20 cellular contexts compared by ENCODE assay signal in genomic region chr17:81673561-81674258, GRCh38. TPM values are rescaled to one million over a fixed set of nuclear protein-coding genes. Genes with fewer than 3 reads are reported as not detected.
A peak's percentile ranks its signal among the peaks of the same experiment; 100 is the strongest.
DNase-seq lines count a peak whose midpoint lies in the region; ATAC-seq, FAIRE-seq and TF ChIP-seq lines count a peak whose summit lies in the region.
"Had no signal": no experiment of that assay in that cellular context is flagged by ENCODE, and none has a peak within 500 bp of the region (broad histone marks: within the 10 kb centered on the region; RNA-seq: fewer than 3 reads in every experiment).

No MANE protein-coding gene starts in this region.

- TF ChIP-seq RAD21 in HepG2 (CRISPR knock-in tag; IDR thresholded peaks at IDR 0.05) = no peak

- WGBS in HepG2 (ENCODE audit: low lambda C conversion rate) = 96% methylated on average over 16 of the region's 18 CpGs
- WGBS in right lobe of liver (ENCODE audit: insufficient coverage, low coverage, low lambda C conversion rate, missing lambda C conversion rate) = 73% methylated on average over 12 of the region's 18 CpGs

- TF ChIP-seq POLR2A in HepG2 (IDR thresholded peaks at IDR 0.05; ENCODE audit: insufficient read depth in 1 of 2, low read depth in 2 of 2, low read length in 2 of 2) (no peak; a peak in 1 of 4 replicates), right lobe of liver (IDR thresholded peaks at IDR 0.05) (no peak)

- DNase-seq in HepG2 (ENCODE audit: low spot score) = no peak
- DNase-seq in right lobe of liver = no peak
- DNase-seq in nephron progenitor cell = no peak
- no peak for DNase-seq in activated naive CD4-positive, alpha-beta T cell (lab: John Stamatoyannopoulos, UW)
- no peak for DNase-seq in coronary artery (ENCODE audit: low spot score)
- DNase-seq: Calu3; CD8-positive, alpha-beta T cell; GM23248; HCEC 1CT; NCI-H1417; NCI-H1694 treated with DMSO at 0.1 percent for 48 hours; NCI-H446; NCI-H526; OCI-M1; T-helper 2 cell had no signal

- peaks cover 6% of the 10 kb centered on the region for H3K4me1 Mint-ChIP-seq in nephron progenitor cell

- no peaks in the 10 kb centered on the region for H3K27me3 ChIP-seq in HepG2 (ENCODE audit: control insufficient read depth in 1 of 2, insufficient read depth in 2 of 2, low read length in 2 of 2)
- H3K27me3 ChIP-seq in right lobe of liver = no peaks in the 10 kb centered on the region

- no peak overlapping the region for H3K9ac ChIP-seq in HepG2 (ENCODE audit: insufficient read depth, low read depth, low read length)
- H3K9ac ChIP-seq: GM23248 had no signal

- no peaks in the 10 kb centered on the region for H4K20me1 ChIP-seq in HepG2 (ENCODE audit: insufficient read depth, low read length)

- H3K4me3 Mint-ChIP-seq in nephron progenitor cell = no peak overlapping the region
- H3K4me3 Mint-ChIP-seq: CD8-positive, alpha-beta T cell had no signal

- H3K27me3 Mint-ChIP-seq in nephron progenitor cell (ENCODE audit: low read depth, poor library complexity) = peaks cover 3% of the 10 kb centered on the region

- no peak overlapping the region for H2AFZ ChIP-seq in HepG2 (ENCODE audit: low read length)
- H2AFZ ChIP-seq: GM23248 had no signal

- H3K27ac ChIP-seq in HepG2 (ENCODE audit: extremely low read length, insufficient read depth, low read length) (no peak overlapping the region), right lobe of liver (no peak overlapping the region), HEK293 (ENCODE audit: extremely low read depth, low read depth, low read length) (peak overlapping the region; percentile 31; the same call in 1 of the 2 replicates), coronary artery (no peak overlapping the region)
- H3K27ac ChIP-seq: GM23248 had no signal

- TF ChIP-seq CTCF in HepG2 (CRISPR knock-in tag; IDR thresholded peaks at IDR 0.05) (no peak), right lobe of liver (IDR thresholded peaks at IDR 0.05) (no peak), HEK293 (tag by site-specific recombination; IDR thresholded peaks at IDR 0.05) (no peak), nephron progenitor cell (IDR thresholded peaks at IDR 0.05) (no peak), coronary artery (IDR thresholded peaks at IDR 0.05) (no peak)

- in situ Hi-C loops in HepG2 (cut with HindIII; ENCODE audit: extremely low pct_ligation_motif_present, low pct_unique_long_range_greater_than_20kb) = no loop called here

- no peak for TF ChIP-seq EP300 in HepG2 (IDR thresholded peaks at IDR 0.05; ENCODE audit: low read depth in 2 of 2, low read length in 2 of 2)
- TF ChIP-seq EP300 in HepG2 (CRISPR knock-in tag; IDR thresholded peaks at IDR 0.05; ENCODE audit: borderline replicate concordance) = no peak

- FAIRE-seq in HepG2 (lab: Jason Lieb, UNC) = no peak
- FAIRE-seq: RCC 7860 had no signal

- H3K4me2 ChIP-seq in HepG2 (ENCODE audit: low read depth, low read length) = no peak overlapping the region

- ATAC-seq in HepG2 (no peak), right lobe of liver (no peak), GM18517 (IDR thresholded peaks at IDR 0.05; ENCODE audit: unreplicated experiment) (no peak)
- ATAC-seq: CD8-positive, alpha-beta T cell; Right ventricle myocardium inferior had no signal

- intact Hi-C loops in HepG2 (cut with micrococcal nuclease; ENCODE audit: unreplicated experiment) (no loop called here), right lobe of liver (cut with DNase I) (loop anchor here in 1 of 2 donors (5.0 kb wide), 1 partner anchor 34 kb away; no protein-coding TSS in a partner anchor)

- H3K4me3 ChIP-seq in HepG2 (replicated peaks in 1 of 3; ENCODE audit: insufficient read depth in 1 of 3, low read depth in 2 of 3, low read length in 3 of 3) (no peak overlapping the region), right lobe of liver (no peak overlapping the region), HEK293 (ENCODE audit: low read depth, low read length) (no peak overlapping the region), coronary artery (no peak overlapping the region)
- H3K4me3 ChIP-seq: GM23248 had no signal

- H3K36me3 ChIP-seq in HepG2 (replicated peaks in 1 of 2; ENCODE audit: control insufficient read depth in 1 of 2, insufficient read depth in 2 of 2, low read length in 2 of 2) (peaks cover 32 to 49% of the 10 kb centered on the region in 2 experiments), right lobe of liver (peaks cover 0 to 38% (median 8%) of the 10 kb centered on the region in 4 donors), HEK293 (ENCODE audit: control insufficient read depth in 2 of 2, insufficient read depth in 1 of 2, low read length in 2 of 2) (peaks cover 40 to 64% of the 10 kb centered on the region in 2 experiments; a peak in 2 of 3 replicates)

- H3K9me3 Mint-ChIP-seq in nephron progenitor cell = peaks cover 5% of the 10 kb centered on the region
- H3K9me3 Mint-ChIP-seq: CD8-positive, alpha-beta T cell had no signal

- H3K27ac Mint-ChIP-seq in nephron progenitor cell = peak overlapping the region; percentile 45
- H3K27ac Mint-ChIP-seq: CD8-positive, alpha-beta T cell had no signal

- CTCF ChIA-PET in HepG2 (lab: Yijun Ruan, JAX; ENCODE audit: low intra/inter-chr PET ratio, low total read pairs) (no interaction called here), HEK293 (lab: Yijun Ruan, JAX) (interaction anchor here (0.7 kb wide), 1 partner anchor 82 kb away, joined by 3 read pairs; no protein-coding TSS in a partner anchor)

- H3K36me3 Mint-ChIP-seq in nephron progenitor cell (ENCODE audit: low read depth) = peaks cover 53% of the 10 kb centered on the region

- peaks cover under 1% of the 10 kb centered on the region for H3K79me2 ChIP-seq in HepG2 (ENCODE audit: insufficient read depth, low read length)

- no peaks in the 10 kb centered on the region for H3K9me3 ChIP-seq in HepG2 (ENCODE audit: low read length)
- H3K9me3 ChIP-seq in right lobe of liver = no peaks in the 10 kb centered on the region
- H3K9me3 ChIP-seq in HEK293 (ENCODE audit: control insufficient read depth, insufficient read depth, low read depth, low read length) = no peaks in the 10 kb centered on the region

- H3K4me1 ChIP-seq in HepG2 (ENCODE audit: insufficient read depth, low read length) = 0 out of 2 replicates have a peak, but pooled peaks cover 7% of the 10 kb centered on the region
- no peaks in the 10 kb centered on the region for H3K4me1 ChIP-seq in right lobe of liver
- no peaks in the 10 kb centered on the region for H3K4me1 ChIP-seq in HEK293 (ENCODE audit: control insufficient read depth, insufficient read depth, low read length)

- TSS peak; percentile 29 for BruUV-seq in HepG2 (replicated peaks; lab: Mats Ljungman, UMichigan)

- POLR2A ChIA-PET in HepG2 (lab: Yijun Ruan, JAX) (interaction anchor here (2.1 to 3.9 kb wide), 3 partner anchors 10 to 29 kb away, joined by 8 to 26 read pairs (median 13); partner anchors contain the start of genes ARL16, HGS and MRPL12), HEK293 (lab: Yijun Ruan, JAX) (interaction anchor here (2.7 to 3.0 kb wide), 2 partner anchors 9 to 11 kb away, joined by 16 to 18 read pairs; partner anchors contain the start of genes ARL16 and HGS)

RNA-seq across cellular contexts. Expression of gene CCDC137, which starts 7.2 kb away (rescaled TPM):
- 34.4 and 39.1 TPM in 2 replicates for total RNA-seq in HepG2 (2016; rRNA removed; fragmentation: Illumina TruSeq; extraction: Trizol)
- total RNA-seq in HepG2 (2016; cell fraction: cytosol; rRNA removed; fragmentation: Illumina TruSeq; extraction: Trizol; ENCODE audit: low read depth) = 10.7 and 10.8 TPM in 2 replicates
- 31.3 and 40.3 TPM in 2 replicates for total RNA-seq in HepG2 (2016; cell fraction: insoluble cytoplasmic fraction; rRNA removed; fragmentation: Illumina TruSeq; extraction: Trizol)
- 16.9 and 19.0 TPM in 2 replicates for total RNA-seq in HepG2 (2016; cell fraction: membrane; rRNA removed; fragmentation: Illumina TruSeq; extraction: Trizol)
- 20.9 and 21.8 TPM in 2 replicates for total RNA-seq in HepG2 (2016; cell fraction: nucleus; rRNA removed; fragmentation: Illumina TruSeq; extraction: Trizol)
- polyA plus RNA-seq in HepG2 (2011; rRNA removed) = 14.6 and 14.7 TPM in 2 replicates
- 10.9 and 12.3 TPM in 2 replicates for polyA plus RNA-seq in HepG2 (2011; cell fraction: cytosol; rRNA removed)
- 18.8 and 20.1 TPM in 2 replicates for polyA plus RNA-seq in HepG2 (2011; cell fraction: nucleus; rRNA removed)
- 15.7 and 20.6 TPM in 2 replicates for polyA plus RNA-seq in HepG2 (2012)
- 6.0 and 6.1 TPM in 2 replicates for polyA plus RNA-seq in HepG2 (2016; cell fraction: cytosol; fragmentation: Illumina TruSeq; extraction: Trizol; ENCODE audit: low read depth)
- polyA plus RNA-seq in HepG2 (2016; cell fraction: insoluble cytoplasmic fraction; fragmentation: Illumina TruSeq; extraction: Trizol; ENCODE audit: low read depth) = 43.6 and 43.8 TPM in 2 replicates
- polyA plus RNA-seq in HepG2 (2016; cell fraction: membrane; fragmentation: Illumina TruSeq; extraction: Trizol; ENCODE audit: low read depth) = 11.4 and 11.7 TPM in 2 replicates
- 75.0 and 87.7 TPM in 2 replicates for polyA plus RNA-seq in HepG2 (2016; cell fraction: nucleus; fragmentation: Illumina TruSeq; extraction: Trizol; ENCODE audit: insufficient read depth, low read depth)
- 4.1 and 5.1 TPM in 2 replicates for polyA minus RNA-seq in HepG2 (2011; rRNA and poly(A)+ RNA removed; ENCODE audit: low replicate concordance)
- 5.1 and 5.5 TPM in 2 replicates for polyA minus RNA-seq in HepG2 (2011; cell fraction: cytosol; rRNA and poly(A)+ RNA removed)
- 7.0 and 8.8 TPM in 2 replicates for polyA minus RNA-seq in HepG2 (2011; cell fraction: nucleus; rRNA and poly(A)+ RNA removed)
- total RNA-seq in right lobe of liver = 10 to 100 TPM in 1 of 6 experiments, 1 to 10 TPM in 5; 5.5 to 35.0 (median 6.5) TPM

RNA-seq across cellular contexts. Expression of gene OXLD1, which starts 7.3 kb away (rescaled TPM):
- 34.9 and 37.5 TPM in 2 replicates for total RNA-seq in HepG2 (2016; rRNA removed; fragmentation: Illumina TruSeq; extraction: Trizol)
- total RNA-seq in HepG2 (2016; cell fraction: cytosol; rRNA removed; fragmentation: Illumina TruSeq; extraction: Trizol; ENCODE audit: low read depth) = 18.3 and 27.5 TPM in 2 replicates
- 34.8 and 36.8 TPM in 2 replicates for total RNA-seq in HepG2 (2016; cell fraction: insoluble cytoplasmic fraction; rRNA removed; fragmentation: Illumina TruSeq; extraction: Trizol)
- total RNA-seq in HepG2 (2016; cell fraction: membrane; rRNA removed; fragmentation: Illumina TruSeq; extraction: Trizol) = 37.8 and 42.1 TPM in 2 replicates
- 25.0 and 26.4 TPM in 2 replicates for total RNA-seq in HepG2 (2016; cell fraction: nucleus; rRNA removed; fragmentation: Illumina TruSeq; extraction: Trizol)
- polyA plus RNA-seq in HepG2 (2011; rRNA removed) = 27.1 and 40.3 TPM in 2 replicates
- polyA plus RNA-seq in HepG2 (2011; cell fraction: cytosol; rRNA removed) = 26.2 and 44.6 TPM in 2 replicates
- polyA plus RNA-seq in HepG2 (2011; cell fraction: nucleus; rRNA removed) = 114 and 127 TPM in 2 replicates
- 19.0 and 25.6 TPM in 2 replicates for polyA plus RNA-seq in HepG2 (2012)
- 14.5 and 20.0 TPM in 2 replicates for polyA plus RNA-seq in HepG2 (2016; cell fraction: cytosol; fragmentation: Illumina TruSeq; extraction: Trizol; ENCODE audit: low read depth)
- 24.5 and 26.4 TPM in 2 replicates for polyA plus RNA-seq in HepG2 (2016; cell fraction: insoluble cytoplasmic fraction; fragmentation: Illumina TruSeq; extraction: Trizol; ENCODE audit: low read depth)
- 21.9 and 27.2 TPM in 2 replicates for polyA plus RNA-seq in HepG2 (2016; cell fraction: membrane; fragmentation: Illumina TruSeq; extraction: Trizol; ENCODE audit: low read depth)
- 40.3 and 44.2 TPM in 2 replicates for polyA plus RNA-seq in HepG2 (2016; cell fraction: nucleus; fragmentation: Illumina TruSeq; extraction: Trizol; ENCODE audit: insufficient read depth, low read depth)
- polyA minus RNA-seq in HepG2 (2011; rRNA and poly(A)+ RNA removed; ENCODE audit: low replicate concordance) = 10.9 and 18.2 TPM in 2 replicates
- 5.9 and 9.5 TPM in 2 replicates for polyA minus RNA-seq in HepG2 (2011; cell fraction: cytosol; rRNA and poly(A)+ RNA removed)
- polyA minus RNA-seq in HepG2 (2011; cell fraction: nucleus; rRNA and poly(A)+ RNA removed) = 11.2 and 15.5 TPM in 2 replicates
- total RNA-seq in right lobe of liver = 10 to 100 TPM in 5 of 6 experiments, 1 to 10 TPM in 1; 8.3 to 24.3 (median 14.6) TPM

RNA-seq across cellular contexts. Expression of gene ARL16, which starts 9.9 kb away (rescaled TPM):
- total RNA-seq in HepG2 (2016; rRNA removed; fragmentation: Illumina TruSeq; extraction: Trizol) (18.8 and 20.8 TPM in 2 replicates), right lobe of liver (10 to 100 TPM in 4 of 6 experiments, 1 to 10 TPM in 2; 5.3 to 16.8 (median 11.1) TPM)
- 17.5 and 20.2 TPM in 2 replicates for total RNA-seq in HepG2 (2016; cell fraction: cytosol; rRNA removed; fragmentation: Illumina TruSeq; extraction: Trizol; ENCODE audit: low read depth)
- total RNA-seq in HepG2 (2016; cell fraction: insoluble cytoplasmic fraction; rRNA removed; fragmentation: Illumina TruSeq; extraction: Trizol) = 21.5 and 21.9 TPM in 2 replicates
- 24.3 and 26.3 TPM in 2 replicates for total RNA-seq in HepG2 (2016; cell fraction: membrane; rRNA removed; fragmentation: Illumina TruSeq; extraction: Trizol)
- total RNA-seq in HepG2 (2016; cell fraction: nucleus; rRNA removed; fragmentation: Illumina TruSeq; extraction: Trizol) = 10.5 and 14.3 TPM in 2 replicates
- 30.8 and 32.1 TPM in 2 replicates for polyA plus RNA-seq in HepG2 (2011; rRNA removed)
- 30.7 and 36.8 TPM in 2 replicates for polyA plus RNA-seq in HepG2 (2011; cell fraction: cytosol; rRNA removed)
- 21.1 and 26.0 TPM in 2 replicates for polyA plus RNA-seq in HepG2 (2011; cell fraction: nucleus; rRNA removed)
- polyA plus RNA-seq in HepG2 (2012) = 16.3 and 19.8 TPM in 2 replicates
- 22.8 and 26.9 TPM in 2 replicates for polyA plus RNA-seq in HepG2 (2016; cell fraction: cytosol; fragmentation: Illumina TruSeq; extraction: Trizol; ENCODE audit: low read depth)
- 25.4 and 25.5 TPM in 2 replicates for polyA plus RNA-seq in HepG2 (2016; cell fraction: insoluble cytoplasmic fraction; fragmentation: Illumina TruSeq; extraction: Trizol; ENCODE audit: low read depth)
- 24.7 and 30.0 TPM in 2 replicates for polyA plus RNA-seq in HepG2 (2016; cell fraction: membrane; fragmentation: Illumina TruSeq; extraction: Trizol; ENCODE audit: low read depth)
- polyA plus RNA-seq in HepG2 (2016; cell fraction: nucleus; fragmentation: Illumina TruSeq; extraction: Trizol; ENCODE audit: insufficient read depth, low read depth) = 41.6 and 53.5 TPM in 2 replicates
- 17.2 and 24.1 TPM in 2 replicates for polyA minus RNA-seq in HepG2 (2011; rRNA and poly(A)+ RNA removed; ENCODE audit: low replicate concordance)
- polyA minus RNA-seq in HepG2 (2011; cell fraction: cytosol; rRNA and poly(A)+ RNA removed) = 4.7 and 5.4 TPM in 2 replicates
- polyA minus RNA-seq in HepG2 (2011; cell fraction: nucleus; rRNA and poly(A)+ RNA removed) = 10.7 and 14.5 TPM in 2 replicates

RNA-seq across cellular contexts. Expression of gene HGS, which starts 10.1 kb away (rescaled TPM):
- 54.1 and 73.3 TPM in 2 replicates for total RNA-seq in HepG2 (2016; rRNA removed; fragmentation: Illumina TruSeq; extraction: Trizol)
- 23.7 and 25.3 TPM in 2 replicates for total RNA-seq in HepG2 (2016; cell fraction: cytosol; rRNA removed; fragmentation: Illumina TruSeq; extraction: Trizol; ENCODE audit: low read depth)
- 46.3 and 75.5 TPM in 2 replicates for total RNA-seq in HepG2 (2016; cell fraction: insoluble cytoplasmic fraction; rRNA removed; fragmentation: Illumina TruSeq; extraction: Trizol)
- 26.2 and 27.2 TPM in 2 replicates for total RNA-seq in HepG2 (2016; cell fraction: membrane; rRNA removed; fragmentation: Illumina TruSeq; extraction: Trizol)
- total RNA-seq in HepG2 (2016; cell fraction: nucleus; rRNA removed; fragmentation: Illumina TruSeq; extraction: Trizol) = 61.6 and 70.3 TPM in 2 replicates
- polyA plus RNA-seq in HepG2 (2011; rRNA removed) = 78.1 and 85.3 TPM in 2 replicates
- 23.0 and 37.1 TPM in 2 replicates for polyA plus RNA-seq in HepG2 (2011; cell fraction: cytosol; rRNA removed)
- polyA plus RNA-seq in HepG2 (2011; cell fraction: nucleus; rRNA removed) = 599 and 842 TPM in 2 replicates
- polyA plus RNA-seq in HepG2 (2012) = 50.3 and 58.5 TPM in 2 replicates
- polyA plus RNA-seq in HepG2 (2016; cell fraction: cytosol; fragmentation: Illumina TruSeq; extraction: Trizol; ENCODE audit: low read depth) = 10.3 and 14.6 TPM in 2 replicates
- 49.0 and 65.5 TPM in 2 replicates for polyA plus RNA-seq in HepG2 (2016; cell fraction: insoluble cytoplasmic fraction; fragmentation: Illumina TruSeq; extraction: Trizol; ENCODE audit: low read depth)
- 20.0 and 26.0 TPM in 2 replicates for polyA plus RNA-seq in HepG2 (2016; cell fraction: membrane; fragmentation: Illumina TruSeq; extraction: Trizol; ENCODE audit: low read depth)
- 239 and 240 TPM in 2 replicates for polyA plus RNA-seq in HepG2 (2016; cell fraction: nucleus; fragmentation: Illumina TruSeq; extraction: Trizol; ENCODE audit: insufficient read depth, low read depth)
- polyA minus RNA-seq in HepG2 (2011; rRNA and poly(A)+ RNA removed; ENCODE audit: low replicate concordance) = 124 and 132 TPM in 2 replicates
- 22.8 and 27.9 TPM in 2 replicates for polyA minus RNA-seq in HepG2 (2011; cell fraction: cytosol; rRNA and poly(A)+ RNA removed)
- polyA minus RNA-seq in HepG2 (2011; cell fraction: nucleus; rRNA and poly(A)+ RNA removed) = 76.9 and 79.1 TPM in 2 replicates
- total RNA-seq in right lobe of liver = 10 to 100 TPM; 30.6 to 46.3 (median 37.3) TPM

RNA-seq across cellular contexts. Expression of gene PDE6G, which starts 17.4 kb away (rescaled TPM):
- total RNA-seq in HepG2 (2016; rRNA removed; fragmentation: Illumina TruSeq; extraction: Trizol) (1.0 and 1.4 TPM in 2 replicates), right lobe of liver (under 1 TPM in 4 of 6 experiments, not detected in 2; 0.40 to 0.93 (median 0.68) TPM)
- total RNA-seq in HepG2 (2016; cell fraction: cytosol; rRNA removed; fragmentation: Illumina TruSeq; extraction: Trizol; ENCODE audit: low read depth) = 0.44 and 1.4 TPM in 2 replicates
- total RNA-seq in HepG2 (2016; cell fraction: insoluble cytoplasmic fraction; rRNA removed; fragmentation: Illumina TruSeq; extraction: Trizol) = 0.83 and 1.7 TPM in 2 replicates
- total RNA-seq in HepG2 (2016; cell fraction: membrane; rRNA removed; fragmentation: Illumina TruSeq; extraction: Trizol) = 1.2 and 1.4 TPM in 2 replicates
- 1.0 TPM in 1 of 2 replicates, not detected in the other for total RNA-seq in HepG2 (2016; cell fraction: nucleus; rRNA removed; fragmentation: Illumina TruSeq; extraction: Trizol)
- polyA plus RNA-seq in HepG2 (2011; rRNA removed) = 4.9 and 6.7 TPM in 2 replicates
- 4.9 and 5.2 TPM in 2 replicates for polyA plus RNA-seq in HepG2 (2011; cell fraction: cytosol; rRNA removed)
- 1.3 and 2.0 TPM in 2 replicates for polyA plus RNA-seq in HepG2 (2011; cell fraction: nucleus; rRNA removed)
- polyA plus RNA-seq in HepG2 (2012) = 1.8 and 3.1 TPM in 2 replicates
- polyA plus RNA-seq in HepG2 (2016; cell fraction: cytosol; fragmentation: Illumina TruSeq; extraction: Trizol; ENCODE audit: low read depth) = 1.1 and 1.3 TPM in 2 replicates
- polyA plus RNA-seq in HepG2 (2016; cell fraction: insoluble cytoplasmic fraction; fragmentation: Illumina TruSeq; extraction: Trizol; ENCODE audit: low read depth) = 1.9 and 2.0 TPM in 2 replicates
- polyA plus RNA-seq in HepG2 (2016; cell fraction: membrane; fragmentation: Illumina TruSeq; extraction: Trizol; ENCODE audit: low read depth) = 1.1 TPM in 2 replicates
- polyA plus RNA-seq in HepG2 (2016; cell fraction: nucleus; fragmentation: Illumina TruSeq; extraction: Trizol; ENCODE audit: insufficient read depth, low read depth) = 0.57 and 1.6 TPM in 2 replicates
- 0.56 and 4.7 TPM in 2 replicates for polyA minus RNA-seq in HepG2 (2011; rRNA and poly(A)+ RNA removed; ENCODE audit: low replicate concordance)
- 0.79 TPM in 1 of 2 replicates, not detected in the other for polyA minus RNA-seq in HepG2 (2011; cell fraction: cytosol; rRNA and poly(A)+ RNA removed)
- polyA minus RNA-seq in HepG2 (2011; cell fraction: nucleus; rRNA and poly(A)+ RNA removed) = 0.26 TPM in 1 of 2 replicates, not detected in the other
- total RNA-seq: Calu3, GM23248, Right ventricle myocardium inferior, SK-MEL-5 had no signal
- polyA plus RNA-seq: GM23248 had no signal
